ENCODE assay signal across 8 cellular contexts in genomic region chr20:6008254-6008653, GRCh38. TPM values are rescaled to one million over a fixed set of nuclear protein-coding genes. Genes with fewer than 3 reads are reported as not detected.
A peak's percentile ranks its signal among the peaks of the same experiment; 100 is the strongest.
DNase-seq lines count a peak whose midpoint lies in the region; ATAC-seq, FAIRE-seq and TF ChIP-seq lines count a peak whose summit lies in the region.

No MANE protein-coding gene starts in this region.

- TF ChIP-seq CTCF in colonic mucosa (IDR thresholded peaks at IDR 0.05): no peak

- H2AK5ac ChIP-seq in mesenchymal stem cell (ENCODE audit: low read length, severe bottlenecking): no peak overlapping the region

- no peaks in the 10 kb centered on the region for H3K27me3 ChIP-seq in colonic mucosa
- H3K27me3 ChIP-seq in mesenchymal stem cell (ENCODE audit: control insufficient read depth in 1 of 2, insufficient read depth in 1 of 2, low read length in 2 of 2): no peaks in the 10 kb centered on the region

- H3K4me3 ChIP-seq in colonic mucosa (no peak overlapping the region), mesenchymal stem cell (ENCODE audit: insufficient read depth in 1 of 2, low read depth in 1 of 2, low read length in 2 of 2) (peak overlapping the region in 1 of 2 experiments; percentile 97)

- H3K4me1 ChIP-seq in colonic mucosa (no peaks in the 10 kb centered on the region), mesenchymal stem cell (ENCODE audit: control insufficient read depth, insufficient read depth, low read depth, low read length) (no peaks in the 10 kb centered on the region)

- no peak overlapping the region for H4K8ac ChIP-seq in mesenchymal stem cell (ENCODE audit: low read length)

- peak overlapping the region in 1 of 2 donors; percentile 13 for H3K9ac ChIP-seq in colonic mucosa (ENCODE audit: low read depth in 2 of 2, low read length in 2 of 2)
- H3K9ac ChIP-seq in mesenchymal stem cell (ENCODE audit: low read length): peak overlapping the region; percentile 94

- no peak overlapping the region for H2BK15ac ChIP-seq in mesenchymal stem cell (ENCODE audit: low read depth, poor library complexity, severe bottlenecking)

- intact Hi-C loops in colonic mucosa (cut with DNase I): no loop called here

- peaks cover 5% of the 10 kb centered on the region for H3K36me3 ChIP-seq in colonic mucosa
- peaks cover 10 to 35% of the 10 kb centered on the region in 2 experiments for H3K36me3 ChIP-seq in mesenchymal stem cell (ENCODE audit: control insufficient read depth in 1 of 2, insufficient read depth in 2 of 2, low read depth in 1 of 2, low read length in 2 of 2)

- no peak overlapping the region for H2AFZ ChIP-seq in mesenchymal stem cell (ENCODE audit: low read depth, low read length)

- no peak overlapping the region for H2BK12ac ChIP-seq in mesenchymal stem cell (ENCODE audit: low read length in 2 of 2)

- DNase-seq in EH (ENCODE audit: low read depth): peak; percentile 83
- DNase-seq in NCI-H446 (lab: John Stamatoyannopoulos, UW): peak; percentile 73 to 92
- DNase-seq in colonic mucosa: peak; percentile 29
- peak; percentile 94 for DNase-seq in mesenchymal stem cell
- DNase-seq in urothelium cell line (ENCODE audit: low spot score): peak; percentile 16
- DNase-seq in NCI-H2081 treated with DMSO at 0.1 percent for 48 hours (lab: John Stamatoyannopoulos, UW): no peak
- no peak for DNase-seq in NCI-H1417 treated with DMSO at 0.1 percent for 48 hours (lab: John Stamatoyannopoulos, UW)

- WGBS in mesenchymal stem cell: 50% methylated on average over 4 of the region's 5 CpGs

- no peak overlapping the region for H3K27ac ChIP-seq in colonic mucosa
- H3K27ac ChIP-seq in mesenchymal stem cell (ENCODE audit: low read length, poor library complexity, severe bottlenecking): peak overlapping the region; percentile 40

- H3K14ac ChIP-seq in mesenchymal stem cell (ENCODE audit: low read length in 2 of 2): no peak overlapping the region

- no peak overlapping the region for H3K4ac ChIP-seq in mesenchymal stem cell (ENCODE audit: low read depth in 1 of 2, low read length in 2 of 2)

- no peak overlapping the region for H2BK120ac ChIP-seq in mesenchymal stem cell (ENCODE audit: low read depth, low read length)

- no peak overlapping the region for H3K18ac ChIP-seq in mesenchymal stem cell (ENCODE audit: low read depth in 1 of 2, low read length in 2 of 2)

- H2BK5ac ChIP-seq in mesenchymal stem cell (ENCODE audit: low read depth, low read length, poor library complexity, severe bottlenecking): no peak overlapping the region

- H3K9me3 ChIP-seq in colonic mucosa: no peaks in the 10 kb centered on the region
- no peaks in the 10 kb centered on the region for H3K9me3 ChIP-seq in mesenchymal stem cell (ENCODE audit: control insufficient read depth, low read length)

- ATAC-seq in HG03175 (IDR thresholded peaks at IDR 0.05; ENCODE audit: unreplicated experiment): no peak

- H3K23ac ChIP-seq in mesenchymal stem cell (ENCODE audit: low read length in 2 of 2): no peak overlapping the region

- peaks cover 11% of the 10 kb centered on the region for H3K79me1 ChIP-seq in mesenchymal stem cell (replicated peaks; ENCODE audit: low read length, poor library complexity, severe bottlenecking)

- H4K91ac ChIP-seq in mesenchymal stem cell (ENCODE audit: low read length): no peak overlapping the region

- H3K4me2 ChIP-seq in mesenchymal stem cell (ENCODE audit: low read length, poor library complexity, severe bottlenecking): peak overlapping the region; percentile 74

- FAIRE-seq in urothelium cell line (lab: Jason Lieb, UNC): no peak

RNA-seq across cellular contexts. Expression of gene CRLS1, which starts 2.3 kb away (rescaled TPM):
- 10 to 100 TPM; 50.6 to 62.5 TPM for total RNA-seq in colonic mucosa
- 39.4 TPM for polyA plus RNA-seq in mesenchymal stem cell (2013, experiment 1 of 2)
- 39.3 TPM for polyA plus RNA-seq in mesenchymal stem cell (2013, experiment 2 of 2)

RNA-seq across cellular contexts. Expression of gene LRRN4, which starts 45.6 kb away (rescaled TPM):
- total RNA-seq in colonic mucosa: not detected
- polyA plus RNA-seq in mesenchymal stem cell (2013, experiment 1 of 2): 17.1 TPM
- 15.9 TPM for polyA plus RNA-seq in mesenchymal stem cell (2013, experiment 2 of 2)

RNA-seq across cellular contexts. Expression of gene MCM8, which starts 57.8 kb away (rescaled TPM):
- total RNA-seq in colonic mucosa: 10 to 100 TPM in 1 of 2 donors, 1 to 10 TPM in 1; 5.7 to 18.2 TPM
- polyA plus RNA-seq in mesenchymal stem cell (2013, experiment 1 of 2): 3.2 TPM
- 3.2 TPM for polyA plus RNA-seq in mesenchymal stem cell (2013, experiment 2 of 2)

RNA-seq across cellular contexts. Expression of gene TRMT6, which starts 57.9 kb away (rescaled TPM):
- 10 to 100 TPM in 1 of 2 donors, 1 to 10 TPM in 1; 7.5 to 10.9 TPM for total RNA-seq in colonic mucosa
- polyA plus RNA-seq in mesenchymal stem cell (2013, experiment 1 of 2): 11.9 TPM
- polyA plus RNA-seq in mesenchymal stem cell (2013, experiment 2 of 2): 12.2 TPM

Comparison
In these comparisons a context has a peak if more than half of its experiments do, and no peak if none do; other contexts are left out.
1. DNase-seq: peak in EH (single experiment), NCI-H446 (2 of 2), colonic mucosa (single experiment), mesenchymal stem cell (single experiment) and urothelium cell line (single experiment); none in NCI-H2081 treated with DMSO at 0.1 percent for 48 hours (single experiment) and NCI-H1417 treated with DMSO at 0.1 percent for 48 hours (single experiment).